Comparison of ENCODE assay signal across 8 cellular contexts in genomic region chr17:75152971-75153853, GRCh38. TPM values are rescaled to one million over a fixed set of nuclear protein-coding genes. Genes with fewer than 3 reads are reported as not detected.
A peak's percentile ranks its signal among the peaks of the same experiment; 100 is the strongest.
DNase-seq lines count a peak whose midpoint lies in the region; ATAC-seq and TF ChIP-seq lines count a peak whose summit lies in the region.

No MANE protein-coding gene starts in this region.

- H3K27me3 ChIP-seq in duodenal mucosa (ENCODE audit: control insufficient read depth in 1 of 2, insufficient read depth in 2 of 2, low read length in 2 of 2) (no peaks in the 10 kb centered on the region), mucosa of stomach (ENCODE audit: control insufficient read depth, insufficient read depth, low read length) (no peaks in the 10 kb centered on the region), aorta (ENCODE audit: control insufficient read depth in 1 of 2, insufficient read depth in 2 of 2, low read length in 1 of 2) (peaks cover 0 to 2% of the 10 kb centered on the region in 2 donors)

- H3K4me1 ChIP-seq in duodenal mucosa (ENCODE audit: control insufficient read depth in 1 of 2, insufficient read depth in 2 of 2, low read length in 2 of 2): peaks cover 30 to 31% of the 10 kb centered on the region in 2 donors
- H3K4me1 ChIP-seq in mucosa of stomach (ENCODE audit: control insufficient read depth, insufficient read depth, low read length): peaks cover 14% of the 10 kb centered on the region
- H3K4me1 ChIP-seq in aorta (ENCODE audit: control insufficient read depth in 1 of 2, insufficient read depth in 2 of 2, low read length in 2 of 2): no peaks in the 10 kb centered on the region

- TF ChIP-seq POLR2A in NB4 (IDR thresholded peaks at IDR 0.05; ENCODE audit: extremely low read depth, insufficient read length): no peak

- TF ChIP-seq CTCF in NB4 (IDR thresholded peaks at IDR 0.05; ENCODE audit: low read depth, low read length): no peak

- H3K27ac Mint-ChIP-seq in T-cell: peak overlapping the region; percentile 71 to 78

- CTCF ChIA-PET in T-cell (lab: Charles Lee): interaction anchor here in 1 of 2 donors (0.5 to 3.1 kb wide), 5 partner anchors 18 to 97 kb away, joined by 3 to 13 read pairs (median 4); no protein-coding TSS in a partner anchor

- H3K9me3 ChIP-seq in duodenal mucosa (ENCODE audit: control insufficient read depth in 1 of 2, low read length in 2 of 2) (no peaks in the 10 kb centered on the region), mucosa of stomach (ENCODE audit: control insufficient read depth, low read length) (no peaks in the 10 kb centered on the region), aorta (ENCODE audit: control insufficient read depth, low read length) (no peaks in the 10 kb centered on the region)

- H3K27ac ChIP-seq in duodenal mucosa (ENCODE audit: low read depth, low read length) (peak overlapping the region; percentile 36), aorta (ENCODE audit: low read depth in 1 of 2, low read length in 2 of 2) (no peak overlapping the region)

- H3K36me3 Mint-ChIP-seq in T-cell: peaks cover 6% of the 10 kb centered on the region

- 4 to 5% methylated on average over 36 of the region's 36 CpGs for WGBS in aorta, 2 donors

- peak overlapping the region; percentile 86 to 95 (median 92) for H3K4me3 Mint-ChIP-seq in T-cell

- intact Hi-C loops in aorta (cut with DNase I): no loop called here

- no peaks in the 10 kb centered on the region for H3K27me3 Mint-ChIP-seq in T-cell

- H3K36me3 ChIP-seq in duodenal mucosa (ENCODE audit: control insufficient read depth in 1 of 2, insufficient read depth in 2 of 2, low read length in 2 of 2) (no peaks in the 10 kb centered on the region), mucosa of stomach (ENCODE audit: control insufficient read depth, insufficient read depth, low read length) (no peaks in the 10 kb centered on the region), aorta (ENCODE audit: control insufficient read depth in 1 of 2, insufficient read depth in 2 of 2, low read length in 1 of 2) (no peaks in the 10 kb centered on the region)

- POLR2A ChIA-PET in T-cell (lab: Charles Lee): interaction anchor here (0.5 to 0.7 kb wide), 3 partner anchors 10 to 1995 kb away, joined by 3 to 10 read pairs (median 3); no protein-coding TSS in a partner anchor

- no peaks in the 10 kb centered on the region for H3K9me3 Mint-ChIP-seq in T-cell

- ATAC-seq in T-cell (replicated peaks in 1 of 4) (no peak), aorta (ENCODE audit: low FRiP score) (no peak), GM21367 (IDR thresholded peaks at IDR 0.05; ENCODE audit: unreplicated experiment) (no peak)

- peak overlapping the region; percentile 71 for H3K4me3 ChIP-seq in NB4 (ENCODE audit: low read depth, low read length)
- peak overlapping the region; percentile 81 to 93 for H3K4me3 ChIP-seq in duodenal mucosa (ENCODE audit: low read depth in 1 of 2, low read length in 2 of 2)
- H3K4me3 ChIP-seq in mucosa of stomach (ENCODE audit: low read length): peak overlapping the region; percentile 73
- H3K4me3 ChIP-seq in aorta (ENCODE audit: low read length in 2 of 2): peak overlapping the region; percentile 44 to 69

- H3K4me1 Mint-ChIP-seq in T-cell: peaks cover 31 to 38% (median 37%) of the 10 kb centered on the region in 3 donors

- DNase-seq in stimulated activated CD4-positive, alpha-beta T cell treated with anti-CD3 and anti-CD28 coated beads, Interleukin-15, amount 100 ng/mL, for 24 hours: peak; percentile 57
- no peak for DNase-seq in stimulated activated CD4-positive, alpha-beta T cell treated with anti-CD3 and anti-CD28 coated beads, Interleukin-12 subunit alpha, Interleukin-12 subunit beta, amount 100 ng/mL, for 4 hours
- DNase-seq in NB4 (ENCODE audit: low read depth) (peak; percentile 63), T-cell (peak in 1 of 34 experiments; percentile 10), aorta (peak in 1 of 2 donors; percentile 53)

- H3K9ac ChIP-seq in duodenal mucosa (ENCODE audit: low read depth in 1 of 2, low read length in 2 of 2) (peak overlapping the region; percentile 89 to 91), mucosa of stomach (ENCODE audit: low read length) (peak overlapping the region; percentile 64)

RNA-seq across cellular contexts. Expression of gene JPT1, which starts 1.1 kb away (rescaled TPM):
- total RNA-seq in T-cell (10 to 100 TPM; 28.3 to 55.8 (median 45.4) TPM), aorta (10 to 100 TPM; 16.0 to 18.3 TPM)
- polyA plus RNA-seq in aorta: 100 to 1,000 TPM in 1 of 2 donors, 10 to 100 TPM in 1; 10.8 to 144 TPM

RNA-seq across cellular contexts. Expression of gene NT5C, which starts 21.7 kb away (rescaled TPM):
- total RNA-seq in T-cell (10 to 100 TPM; 21.5 to 88.8 (median 70.1) TPM), aorta (10 to 100 TPM; 24.7 to 29.6 TPM)
- polyA plus RNA-seq in aorta: 10 to 100 TPM; 28.7 to 93.0 TPM

RNA-seq across cellular contexts. Expression of gene SUMO2, which starts 29.5 kb away (rescaled TPM):
- 100 to 1,000 TPM; 239 to 284 (median 269) TPM for total RNA-seq in T-cell
- 100 to 1,000 TPM; 262 to 280 TPM for total RNA-seq in aorta
- polyA plus RNA-seq in aorta: 100 to 1,000 TPM in 1 of 2 donors, 10 to 100 TPM in 1; 96.2 to 113 TPM

RNA-seq across cellular contexts. Expression of gene ARMC7, which starts 43.4 kb away (rescaled TPM):
- 10 to 100 TPM in 3 of 5 donors, 1 to 10 TPM in 2; 8.9 to 23.9 (median 18.8) TPM for total RNA-seq in T-cell
- total RNA-seq in aorta: 10 to 100 TPM in 1 of 2 donors, 1 to 10 TPM in 1; 8.7 to 19.4 TPM
- 1 to 10 TPM; 4.9 to 8.6 TPM for polyA plus RNA-seq in aorta

RNA-seq across cellular contexts. Expression of gene NUP85, which starts 52.3 kb away (rescaled TPM):
- 100 to 1,000 TPM in 3 of 5 donors, 10 to 100 TPM in 2; 56.2 to 128 (median 106) TPM for total RNA-seq in T-cell
- 10 to 100 TPM; 71.0 to 76.2 TPM for total RNA-seq in aorta
- polyA plus RNA-seq in aorta: 10 to 100 TPM; 17.2 to 99.5 TPM
